In genomic region chr1:70641868-70642267, GRCh38 we compare ENCODE assay signal across 1 cellular context.
TF ChIP-seq lines count a peak whose summit lies in the region.

No MANE protein-coding gene starts in this region.

TF ChIP-seq in GM23338, 12 proteins besides CTCF, POLR2A, EP300 and RAD21 (continued from another document):
- no peak for TF ChIP-seq REST (IDR thresholded peaks at IDR 0.05; ENCODE audit: unreplicated experiment)
- no peak for TF ChIP-seq ZNF114 (CRISPR knock-in tag; IDR thresholded peaks at IDR 0.05)
- no peak for TF ChIP-seq EZH2 (IDR thresholded peaks at IDR 0.05; ENCODE audit: low read depth, unreplicated experiment)
- no peak for TF ChIP-seq ZNF462 (CRISPR knock-in tag; IDR thresholded peaks at IDR 0.05)
- TF ChIP-seq STAT1 (IDR thresholded peaks at IDR 0.05; ENCODE audit: unreplicated experiment): no peak
- no peak for TF ChIP-seq ZNF331 (CRISPR knock-in tag; IDR thresholded peaks at IDR 0.05; ENCODE audit: low read depth)
- TF ChIP-seq CREB1 (CRISPR knock-in tag; IDR thresholded peaks at IDR 0.05; ENCODE audit: low read depth): no peak
- no peak for TF ChIP-seq POLR2AphosphoS5 (IDR thresholded peaks at IDR 0.05; ENCODE audit: low read depth)
TF ChIP-seq in GM23338: peak in this region for 0.
